ENCODE assay signal across 14 cellular contexts in the genomic region with DNA sequence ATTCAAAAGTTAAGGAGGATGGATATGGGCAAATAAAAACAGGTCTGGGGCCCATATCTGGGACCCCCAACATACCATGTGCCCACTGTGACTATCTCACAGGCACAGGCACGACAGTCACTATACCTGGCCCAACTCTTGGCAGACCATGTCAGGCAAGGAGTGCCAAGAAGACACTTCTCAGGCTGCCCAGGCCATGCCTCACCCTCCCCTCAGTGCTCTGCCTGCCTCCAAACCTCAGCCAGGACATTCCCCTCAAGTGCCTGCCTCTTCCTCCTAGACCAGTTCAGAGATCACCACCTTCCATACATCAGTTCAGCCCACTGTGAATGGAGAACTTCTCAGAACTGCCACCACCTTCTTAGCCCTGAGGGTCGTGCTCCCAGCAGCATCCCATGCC. TPM values are rescaled to one million over a fixed set of nuclear protein-coding genes. Genes with fewer than 3 reads are reported as not detected.
A peak's percentile ranks its signal among the peaks of the same experiment; 100 is the strongest.
DNase-seq lines count a peak whose midpoint lies in the region.
"Had no signal": no experiment of that assay in that cellular context is flagged by ENCODE, and none has a peak within 500 bp of the region (broad histone marks: within the 10 kb centered on the region; RNA-seq: fewer than 3 reads in every experiment).

No MANE protein-coding gene starts in this region.

- H3K4me2 ChIP-seq in mesenchymal stem cell (ENCODE audit: low read length, poor library complexity, severe bottlenecking): no peak overlapping the region

- no peaks in the 10 kb centered on the region for H3K9me3 Mint-ChIP-seq in activated naive CD4-positive, alpha-beta T cell treated with anti-CD3 and anti-CD28 coated beads, Interleukin-2, amount 50 U/mL, for 24 hours
- no peaks in the 10 kb centered on the region for H3K9me3 Mint-ChIP-seq in activated naive CD4-positive, alpha-beta T cell treated with anti-CD3 and anti-CD28 coated beads, Interleukin-2, amount 10 ng/mL, durations not matched to agents 7 days and 5 days
- H3K9me3 Mint-ChIP-seq in activated T-helper 2 cell treated with anti-CD3 and anti-CD28 coated beads, Interferon-gamma antibody, Interleukin-2, Interleukin-4, amounts not matched to agents 10 μg/mL and 5 μg/mL and 100 μg/mL, durations not matched to agents 14 hours and 24 hours and 36 hours: no peaks in the 10 kb centered on the region
- H3K9me3 Mint-ChIP-seq: activated T-cell treated with anti-CD3 and anti-CD28 coated beads, Interleukin-2, amount 50 U/mL, for 4 hours had no signal

- peaks cover 36% of the 10 kb centered on the region for H3K4me1 Mint-ChIP-seq in activated naive CD4-positive, alpha-beta T cell treated with anti-CD3 and anti-CD28 coated beads, Interleukin-2, amount 50 U/mL, for 24 hours
- peaks cover 20% of the 10 kb centered on the region for H3K4me1 Mint-ChIP-seq in activated naive CD4-positive, alpha-beta T cell treated with anti-CD3 and anti-CD28 coated beads, Interleukin-2, amount 10 ng/mL, durations not matched to agents 7 days and 5 days
- peaks cover 37% of the 10 kb centered on the region for H3K4me1 Mint-ChIP-seq in activated T-helper 2 cell treated with anti-CD3 and anti-CD28 coated beads, Interferon-gamma antibody, Interleukin-2, Interleukin-4, amounts not matched to agents 10 μg/mL and 5 μg/mL and 100 μg/mL, durations not matched to agents 14 hours and 24 hours and 36 hours (ENCODE audit: low read depth)

- intact Hi-C loops in activated T-helper 2 cell treated with anti-CD3 and anti-CD28 coated beads, Interferon-gamma antibody, Interleukin-2, Interleukin-4, amounts not matched to agents 10 μg/mL and 5 μg/mL and 100 μg/mL, durations not matched to agents 14 hours and 24 hours and 36 hours (cut with micrococcal nuclease): loop anchor here (1.0 to 2.0 kb wide), 4 partner anchors 23 to 63 kb away; a partner anchor contains a TSS

- no peak overlapping the region for H3K27ac ChIP-seq in mesenchymal stem cell (ENCODE audit: low read length, poor library complexity, severe bottlenecking)
- H3K27ac ChIP-seq: heart right ventricle, right lobe of liver, upper lobe of left lung had no signal

- peaks cover 1% of the 10 kb centered on the region for H3K79me1 ChIP-seq in mesenchymal stem cell (replicated peaks; ENCODE audit: low read length, poor library complexity, severe bottlenecking)

- WGBS in mesenchymal stem cell: 49% methylated on average over 2 of the region's 2 CpGs

- H2BK12ac ChIP-seq in mesenchymal stem cell (ENCODE audit: low read length in 2 of 2): peak overlapping the region; percentile 12 to 61

- CTCF ChIA-PET in activated naive CD4-positive, alpha-beta T cell treated with anti-CD3 and anti-CD28 coated beads, Interleukin-2, amount 10 ng/mL, durations not matched to agents 7 days and 5 days (lab: Charles Lee): interaction anchor here (0.6 to 17.9 kb wide), 10 partner anchors 8 to 63 kb away, joined by 3 to 307 read pairs (median 6); no protein-coding TSS in a partner anchor

- H2BK120ac ChIP-seq in mesenchymal stem cell (ENCODE audit: low read depth, low read length): no peak overlapping the region

- no peak for DNase-seq in activated naive CD4-positive, alpha-beta T cell treated with anti-CD3 and anti-CD28 coated beads, Interleukin-2, amount 10 ng/mL, durations not matched to agents 7 days and 5 days
- no peak for DNase-seq in activated T-helper 2 cell treated with anti-CD3 and anti-CD28 coated beads, Interferon-gamma antibody, Interleukin-2, Interleukin-4, amounts not matched to agents 10 μg/mL and 5 μg/mL and 100 μg/mL, durations not matched to agents 14 hours and 24 hours and 36 hours (ENCODE audit: low spot score)
- DNase-seq in mesenchymal stem cell (no peak), DMS79 (lab: John Stamatoyannopoulos, UW) (no peak), dermis blood vessel endothelial cell (no peak), NCI-H128 (lab: John Stamatoyannopoulos, UW; ENCODE audit: unreplicated experiment) (no peak)
- no peak for DNase-seq in stimulated activated CD4-positive, alpha-beta T cell treated with anti-CD3 and anti-CD28 coated beads, Interleukin-4, amount 100 ng/mL, for 24 hours
- DNase-seq: SIG-M5 had no signal

- H3K9me3 ChIP-seq in mesenchymal stem cell (ENCODE audit: control insufficient read depth, low read length): no peaks in the 10 kb centered on the region
- H3K9me3 ChIP-seq: heart right ventricle, Peyer's patch, right lobe of liver, upper lobe of left lung had no signal

- no peaks in the 10 kb centered on the region for H3K27me3 Mint-ChIP-seq in activated naive CD4-positive, alpha-beta T cell treated with anti-CD3 and anti-CD28 coated beads, Interleukin-2, amount 50 U/mL, for 24 hours
- no peaks in the 10 kb centered on the region for H3K27me3 Mint-ChIP-seq in activated naive CD4-positive, alpha-beta T cell treated with anti-CD3 and anti-CD28 coated beads, Interleukin-2, amount 10 ng/mL, durations not matched to agents 7 days and 5 days
- H3K27me3 Mint-ChIP-seq in activated T-helper 2 cell treated with anti-CD3 and anti-CD28 coated beads, Interferon-gamma antibody, Interleukin-2, Interleukin-4, amounts not matched to agents 10 μg/mL and 5 μg/mL and 100 μg/mL, durations not matched to agents 14 hours and 24 hours and 36 hours (ENCODE audit: low read depth): no peaks in the 10 kb centered on the region

- no peaks in the 10 kb centered on the region for H3K36me3 ChIP-seq in mesenchymal stem cell (ENCODE audit: control insufficient read depth in 1 of 2, insufficient read depth in 2 of 2, low read depth in 1 of 2, low read length in 2 of 2)
- H3K36me3 ChIP-seq: heart right ventricle, Peyer's patch, right lobe of liver, upper lobe of left lung had no signal

- H2BK15ac ChIP-seq in mesenchymal stem cell (ENCODE audit: low read depth, poor library complexity, severe bottlenecking): no peak overlapping the region

- no peak overlapping the region for H3K9ac ChIP-seq in mesenchymal stem cell (ENCODE audit: low read length)

- H2AK5ac ChIP-seq in mesenchymal stem cell (ENCODE audit: low read length, severe bottlenecking): peak overlapping the region; percentile 57

- no peak overlapping the region for H2BK5ac ChIP-seq in mesenchymal stem cell (ENCODE audit: low read depth, low read length, poor library complexity, severe bottlenecking)

- H3K23ac ChIP-seq in mesenchymal stem cell (ENCODE audit: low read length in 2 of 2): no peak overlapping the region

- H4K8ac ChIP-seq in mesenchymal stem cell (ENCODE audit: low read length): peak overlapping the region; percentile 35

- H3K4ac ChIP-seq in mesenchymal stem cell (ENCODE audit: low read depth in 1 of 2, low read length in 2 of 2): peak overlapping the region in 1 of 2 experiments; percentile 17

- H2AFZ ChIP-seq in mesenchymal stem cell (ENCODE audit: low read depth, low read length): no peak overlapping the region

- H3K14ac ChIP-seq in mesenchymal stem cell (ENCODE audit: low read length in 2 of 2): peak overlapping the region in 1 of 2 experiments; percentile 23

- H3K4me1 ChIP-seq in mesenchymal stem cell (ENCODE audit: control insufficient read depth, insufficient read depth, low read depth, low read length): peaks cover 13% of the 10 kb centered on the region

- no peak overlapping the region for H3K4me3 ChIP-seq in mesenchymal stem cell (ENCODE audit: insufficient read depth in 1 of 2, low read depth in 1 of 2, low read length in 2 of 2)
- H3K4me3 ChIP-seq: heart right ventricle, Peyer's patch, right lobe of liver, upper lobe of left lung had no signal

- no peak overlapping the region for H3K4me3 Mint-ChIP-seq in activated naive CD4-positive, alpha-beta T cell treated with anti-CD3 and anti-CD28 coated beads, Interleukin-2, amount 50 U/mL, for 24 hours
- no peak overlapping the region for H3K4me3 Mint-ChIP-seq in activated naive CD4-positive, alpha-beta T cell treated with anti-CD3 and anti-CD28 coated beads, Interleukin-2, amount 10 ng/mL, durations not matched to agents 7 days and 5 days
- H3K4me3 Mint-ChIP-seq in activated T-helper 2 cell treated with anti-CD3 and anti-CD28 coated beads, Interferon-gamma antibody, Interleukin-2, Interleukin-4, amounts not matched to agents 10 μg/mL and 5 μg/mL and 100 μg/mL, durations not matched to agents 14 hours and 24 hours and 36 hours (ENCODE audit: low read depth): no peak overlapping the region
- H3K4me3 Mint-ChIP-seq: activated T-cell treated with anti-CD3 and anti-CD28 coated beads, Interleukin-2, amount 50 U/mL, for 4 hours had no signal

- H3K36me3 Mint-ChIP-seq in activated naive CD4-positive, alpha-beta T cell treated with anti-CD3 and anti-CD28 coated beads, Interleukin-2, amount 50 U/mL, for 24 hours: no peaks in the 10 kb centered on the region
- H3K36me3 Mint-ChIP-seq in activated naive CD4-positive, alpha-beta T cell treated with anti-CD3 and anti-CD28 coated beads, Interleukin-2, amount 10 ng/mL, durations not matched to agents 7 days and 5 days: no peaks in the 10 kb centered on the region
- H3K36me3 Mint-ChIP-seq in activated T-helper 2 cell treated with anti-CD3 and anti-CD28 coated beads, Interferon-gamma antibody, Interleukin-2, Interleukin-4, amounts not matched to agents 10 μg/mL and 5 μg/mL and 100 μg/mL, durations not matched to agents 14 hours and 24 hours and 36 hours (ENCODE audit: low read depth): no peaks in the 10 kb centered on the region

- H3K27me3 ChIP-seq in mesenchymal stem cell (ENCODE audit: control insufficient read depth in 1 of 2, insufficient read depth in 1 of 2, low read length in 2 of 2): no peaks in the 10 kb centered on the region
- H3K27me3 ChIP-seq: right lobe of liver had no signal

- H4K91ac ChIP-seq in mesenchymal stem cell (ENCODE audit: low read length): peak overlapping the region; percentile 73

- peak overlapping the region in 1 of 2 experiments; percentile 31 for H3K18ac ChIP-seq in mesenchymal stem cell (ENCODE audit: low read depth in 1 of 2, low read length in 2 of 2)

- peak overlapping the region; percentile 76 for H3K27ac Mint-ChIP-seq in activated naive CD4-positive, alpha-beta T cell treated with anti-CD3 and anti-CD28 coated beads, Interleukin-2, amount 50 U/mL, for 24 hours
- H3K27ac Mint-ChIP-seq in activated naive CD4-positive, alpha-beta T cell treated with anti-CD3 and anti-CD28 coated beads, Interleukin-2, amount 10 ng/mL, durations not matched to agents 7 days and 5 days: no peak overlapping the region
- peak overlapping the region; percentile 35 for H3K27ac Mint-ChIP-seq in activated T-helper 2 cell treated with anti-CD3 and anti-CD28 coated beads, Interferon-gamma antibody, Interleukin-2, Interleukin-4, amounts not matched to agents 10 μg/mL and 5 μg/mL and 100 μg/mL, durations not matched to agents 14 hours and 24 hours and 36 hours

RNA-seq across cellular contexts. Expression of a gene that starts 4.4 kb away (rescaled TPM):
- total RNA-seq in activated T-helper 2 cell treated with anti-CD3 and anti-CD28 coated beads, Interferon-gamma antibody, Interleukin-2, Interleukin-4, amounts not matched to agents 10 μg/mL and 5 μg/mL and 100 μg/mL, durations not matched to agents 14 hours and 24 hours and 36 hours: 45.9 and 50.3 TPM in 2 replicates
- polyA plus RNA-seq in mesenchymal stem cell (2013, experiment 1 of 2): 0.94 TPM
- polyA plus RNA-seq in mesenchymal stem cell (2013, experiment 2 of 2): 1.1 TPM
- total RNA-seq in dermis blood vessel endothelial cell: 0.51 and 2.2 TPM in 2 replicates

RNA-seq across cellular contexts. Expression of a gene that starts 22.8 kb away (rescaled TPM):
- total RNA-seq in activated T-helper 2 cell treated with anti-CD3 and anti-CD28 coated beads, Interferon-gamma antibody, Interleukin-2, Interleukin-4, amounts not matched to agents 10 μg/mL and 5 μg/mL and 100 μg/mL, durations not matched to agents 14 hours and 24 hours and 36 hours: 55.3 and 59.1 TPM in 2 replicates
- polyA plus RNA-seq in mesenchymal stem cell (2013, experiment 1 of 2): 26.3 TPM
- polyA plus RNA-seq in mesenchymal stem cell (2013, experiment 2 of 2): 25.3 TPM
- 36.4 and 43.1 TPM in 2 replicates for total RNA-seq in dermis blood vessel endothelial cell

Comparison
In these comparisons a context has a peak if more than half of its experiments do, and no peak if none do; other contexts are left out.
1. RNA of a gene that starts 4.4 kb away (total RNA-seq): 45.9 to 50.3 TPM in activated T-helper 2 cell treated with anti-CD3 and anti-CD28 coated beads, Interferon-gamma antibody, Interleukin-2, Interleukin-4, amounts not matched to agents 10 μg/mL and 5 μg/mL and 100 μg/mL, durations not matched to agents 14 hours and 24 hours and 36 hours; 0.51 to 2.2 TPM in dermis blood vessel endothelial cell; every median in the first group is over 10 times any median in the second.